ENCODE assay signal across 20 cellular contexts in the genomic region with DNA sequence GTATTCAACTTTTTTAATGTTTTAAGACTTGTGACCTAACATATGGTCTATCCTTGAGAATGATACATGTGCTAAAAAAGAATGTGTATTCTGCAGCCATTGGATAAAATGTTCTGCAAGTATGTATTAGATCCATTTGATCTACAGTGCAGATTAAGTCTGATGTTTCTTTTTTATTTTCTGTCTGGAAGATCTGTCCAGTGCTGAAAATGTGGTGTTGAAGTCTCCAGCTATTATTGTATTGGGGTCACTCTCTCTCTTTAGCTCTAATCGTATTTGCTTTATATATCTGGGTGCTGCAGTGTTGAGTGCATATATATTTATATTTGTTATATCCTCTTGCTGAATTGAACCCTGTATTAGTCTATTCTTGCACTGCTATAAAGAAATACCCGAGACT. TPM values are rescaled to one million over a fixed set of nuclear protein-coding genes. Genes with fewer than 3 reads are reported as not detected.
DNase-seq lines count a peak whose midpoint lies in the region; FAIRE-seq and TF ChIP-seq lines count a peak whose summit lies in the region.
"Had no signal": no experiment of that assay in that cellular context is flagged by ENCODE, and none has a peak within 500 bp of the region (broad histone marks: within the 10 kb centered on the region; RNA-seq: fewer than 3 reads in every experiment).

No MANE protein-coding gene starts in this region.

- no peaks in the 10 kb centered on the region for H3K27me3 ChIP-seq in astrocyte (ENCODE audit: insufficient read depth, low read length)
- H3K27me3 ChIP-seq: BE2C; BLaER1 treated with 17β-estradiol and CSF1 and Interleukin-3, amounts not matched to agents 10 nM and 100 nM had no signal

- no peak for TF ChIP-seq CTCF in Calu3 (IDR thresholded peaks at IDR 0.05; ENCODE audit: unreplicated experiment)
- TF ChIP-seq CTCF in astrocyte (IDR thresholded peaks at IDR 0.05; ENCODE audit: insufficient read depth, low read depth, low read length): no peak
- TF ChIP-seq CTCF in progenitor cell of endocrine pancreas (IDR thresholded peaks at IDR 0.05; ENCODE audit: unreplicated experiment): no peak

- H3K27ac ChIP-seq in astrocyte (ENCODE audit: low read depth, low read length): no peak overlapping the region
- H3K27ac ChIP-seq: BLaER1 treated with 17β-estradiol and CSF1 and Interleukin-3, amounts not matched to agents 10 nM and 100 nM; GM23248 had no signal

- peaks cover 44% of the 10 kb centered on the region for H3K9me3 ChIP-seq in astrocyte (ENCODE audit: insufficient read depth, low read depth, low read length)

- H4K20me1 ChIP-seq in astrocyte (ENCODE audit: insufficient read depth, low read length): no peaks in the 10 kb centered on the region
- H4K20me1 ChIP-seq: BLaER1 treated with 17β-estradiol and CSF1 and Interleukin-3, amounts not matched to agents 10 nM and 100 nM had no signal

- H3K36me3 ChIP-seq in astrocyte (ENCODE audit: insufficient read depth, low read length): no peaks in the 10 kb centered on the region
- H3K36me3 ChIP-seq: BE2C had no signal

- H3K27ac Mint-ChIP-seq in Calu3 (ENCODE audit: unreplicated experiment) (peak overlapping the region; percentile 55), astrocyte (ENCODE audit: unreplicated experiment) (no peak overlapping the region), progenitor cell of endocrine pancreas (peak overlapping the region; percentile 53)
- H3K27ac Mint-ChIP-seq: CD14-positive monocyte; CD4-positive, alpha-beta T cell had no signal

- H3K4me1 ChIP-seq in astrocyte (ENCODE audit: insufficient read depth, low read length): no peaks in the 10 kb centered on the region
- H3K4me1 ChIP-seq: BE2C; BLaER1 treated with 17β-estradiol and CSF1 and Interleukin-3, amounts not matched to agents 10 nM and 100 nM had no signal

- intact Hi-C loops in Calu3 (cut with micrococcal nuclease; ENCODE audit: unreplicated experiment): no loop called here

- H3K9me3 Mint-ChIP-seq in Calu3 (ENCODE audit: low read depth, unreplicated experiment) (peaks cover 24% of the 10 kb centered on the region), astrocyte (ENCODE audit: unreplicated experiment) (peaks cover 73% of the 10 kb centered on the region), progenitor cell of endocrine pancreas (ENCODE audit: low read depth) (peaks cover 67% of the 10 kb centered on the region)

- H3K4me2 ChIP-seq in astrocyte (ENCODE audit: low read length): no peak overlapping the region
- H3K4me2 ChIP-seq: BLaER1 treated with 17β-estradiol and CSF1 and Interleukin-3, amounts not matched to agents 10 nM and 100 nM had no signal

- H3K9ac ChIP-seq in astrocyte (ENCODE audit: low read length): no peak overlapping the region
- H3K9ac ChIP-seq: BLaER1 treated with 17β-estradiol and CSF1 and Interleukin-3, amounts not matched to agents 10 nM and 100 nM; GM23248 had no signal

- H3K27me3 Mint-ChIP-seq in Calu3 (ENCODE audit: unreplicated experiment) (no peaks in the 10 kb centered on the region), astrocyte (ENCODE audit: low read depth, unreplicated experiment) (no peaks in the 10 kb centered on the region), progenitor cell of endocrine pancreas (no peaks in the 10 kb centered on the region)
- H3K27me3 Mint-ChIP-seq: CD4-positive, alpha-beta T cell had no signal

- H3K4me1 Mint-ChIP-seq in Calu3 (ENCODE audit: low read depth, unreplicated experiment) (no peaks in the 10 kb centered on the region), astrocyte (ENCODE audit: low read depth, unreplicated experiment) (no peaks in the 10 kb centered on the region), progenitor cell of endocrine pancreas (ENCODE audit: low read depth) (no peaks in the 10 kb centered on the region)
- H3K4me1 Mint-ChIP-seq: CD14-positive monocyte; CD8-positive, alpha-beta memory T cell had no signal

- H3K4me3 ChIP-seq in astrocyte (ENCODE audit: insufficient read depth, low read depth, low read length): no peak overlapping the region
- H3K4me3 ChIP-seq: GM23248 had no signal

- peak; percentile 68 for FAIRE-seq in astrocyte (lab: Jason Lieb, UNC)
- FAIRE-seq: H1 had no signal

- H2AFZ ChIP-seq in astrocyte (ENCODE audit: low read depth, low read length): no peak overlapping the region
- H2AFZ ChIP-seq: GM23248 had no signal

- H3K79me2 ChIP-seq in astrocyte (ENCODE audit: insufficient read depth, low read length): no peaks in the 10 kb centered on the region

- POLR2A ChIA-PET in HEK293T (lab: Yijun Ruan, JAX): no interaction called here

- BruUV-seq in Calu3 (replicated peaks; lab: Mats Ljungman, UMichigan): no TSS peak

- H3K4me3 Mint-ChIP-seq in Calu3 (ENCODE audit: low read depth, unreplicated experiment) (no peak overlapping the region), astrocyte (ENCODE audit: unreplicated experiment) (no peak overlapping the region), progenitor cell of endocrine pancreas (ENCODE audit: low read depth) (no peak overlapping the region)
- H3K4me3 Mint-ChIP-seq: CD14-positive monocyte; CD4-positive, alpha-beta T cell; CD8-positive, alpha-beta memory T cell had no signal

- CTCF ChIA-PET in Calu3 (lab: Charles Lee) (no interaction called here), HEK293T (lab: Yijun Ruan, JAX) (no interaction called here)

- H3K36me3 Mint-ChIP-seq in Calu3 (ENCODE audit: insufficient read depth, unreplicated experiment) (peaks cover 27% of the 10 kb centered on the region), astrocyte (ENCODE audit: low read depth, unreplicated experiment) (peaks cover 40% of the 10 kb centered on the region), progenitor cell of endocrine pancreas (ENCODE audit: insufficient read depth) (peaks cover 50% of the 10 kb centered on the region)
- H3K36me3 Mint-ChIP-seq: CD14-positive monocyte had no signal

- no peak for DNase-seq in Calu3
- DNase-seq in HEK293T (ENCODE audit: extremely low spot score): no peak
- no peak for DNase-seq in astrocyte (ENCODE audit: low read depth)
- no peak for DNase-seq in progenitor cell of endocrine pancreas (ENCODE audit: low spot score, unreplicated experiment)
- no peak for DNase-seq in DMS53 treated with DMSO at 0.1 percent for 48 hours (lab: John Stamatoyannopoulos, UW; ENCODE audit: unreplicated experiment)
- no peak for DNase-seq in NCI-H146 treated with DMSO at 0.1 percent for 48 hours (lab: John Stamatoyannopoulos, UW; ENCODE audit: unreplicated experiment)
- no peak for DNase-seq in NCI-H82 (lab: John Stamatoyannopoulos, UW)
- DNase-seq: 8988T; AML-193; BE2C; CD4-positive, alpha-beta T cell; CD8-positive, alpha-beta memory T cell; DMS53; DND-41; GM23248; H7; HCEC 1CT had no signal

TF ChIP-seq in HEK293T, 16 proteins besides CTCF, POLR2A, EP300 and RAD21:
- TF ChIP-seq L3MBTL2 (conservative IDR thresholded peaks at IDR 0.05) (0 out of 2 replicates have a peak, but pooled peaks have one; percentile 15), ZNF384 (IDR thresholded peaks at IDR 0.05) (no peak), HDGF (IDR thresholded peaks at IDR 0.05; ENCODE audit: borderline replicate concordance) (no peak), SUZ12 (IDR thresholded peaks at IDR 0.05) (no peak), ARNT (IDR thresholded peaks at IDR 0.05) (no peak), CTBP1 (IDR thresholded peaks at IDR 0.05; ENCODE audit: borderline replicate concordance) (no peak), FOXM1 (IDR thresholded peaks at IDR 0.05; ENCODE audit: borderline replicate concordance) (no peak)
TF ChIP-seq in HEK293T: peak in this region for 1.

RNA-seq across cellular contexts. Expression of gene TRIM39, which starts 44.2 kb away (rescaled TPM):
- total RNA-seq in Calu3 (2022) (22.0 and 22.3 TPM in 2 replicates), astrocyte (18.3 and 20.7 TPM in 2 replicates), progenitor cell of endocrine pancreas (17.9 TPM in 2 replicates)
